ENCODE assay signal across 1 cellular context in genomic region chr6:20401403-20402180, GRCh38.
TF ChIP-seq lines count a peak whose summit lies in the region.

Gene E2F3 (plus strand): TSS chr6:20401879. CDS start chr6:20402233, 354 bp downstream.

TF ChIP-seq in WTC11, 78 proteins besides CTCF, POLR2A, EP300 and RAD21 (continued from another document):
- TF ChIP-seq ZNF532 (CRISPR knock-in tag; IDR thresholded peaks at IDR 0.05; ENCODE audit: borderline replicate concordance) (no peak), CREB1 (CRISPR knock-in tag; IDR thresholded peaks at IDR 0.05) (peak; percentile 80), USF1 (CRISPR knock-in tag; IDR thresholded peaks at IDR 0.05) (peak; percentile 75), ZBTB21 (CRISPR knock-in tag; IDR thresholded peaks at IDR 0.05; ENCODE audit: borderline replicate concordance) (no peak), CREM (CRISPR knock-in tag; IDR thresholded peaks at IDR 0.05) (peak; percentile 88), JUN (CRISPR knock-in tag; IDR thresholded peaks at IDR 0.05) (peak; percentile 71; the same call in 1 of the 2 replicates), MAX (CRISPR knock-in tag; IDR thresholded peaks at IDR 0.05) (peak; percentile 18; the same call in 1 of the 2 replicates), RELA (CRISPR knock-in tag; IDR thresholded peaks at IDR 0.05; ENCODE audit: borderline replicate concordance) (peak; percentile 82; the same call in 1 of the 2 replicates), ERG (CRISPR knock-in tag; IDR thresholded peaks at IDR 0.05) (no peak), USF2 (CRISPR knock-in tag; IDR thresholded peaks at IDR 0.05) (no peak), TEAD4 (CRISPR knock-in tag; IDR thresholded peaks at IDR 0.05) (0 out of 2 replicates have a peak, but pooled peaks have one; percentile 65), ZNF425 (CRISPR knock-in tag; conservative IDR thresholded peaks at IDR 0.05) (0 out of 2 replicates have a peak, but pooled peaks have one; percentile 44), AR (CRISPR knock-in tag; IDR thresholded peaks at IDR 0.05) (no peak), IRF1 (CRISPR knock-in tag; IDR thresholded peaks at IDR 0.05) (no peak), ZNF671 (CRISPR knock-in tag; IDR thresholded peaks at IDR 0.05) (no peak), E2F5 (CRISPR knock-in tag; IDR thresholded peaks at IDR 0.05) (peak; percentile 99), EMX1 (CRISPR knock-in tag; IDR thresholded peaks at IDR 0.05) (no peak), IRF2 (CRISPR knock-in tag; IDR thresholded peaks at IDR 0.05; ENCODE audit: borderline replicate concordance, low read depth) (0 out of 2 replicates have a peak, but pooled peaks have one; percentile 49), ELF4 (CRISPR knock-in tag; IDR thresholded peaks at IDR 0.05; ENCODE audit: low read depth) (peak; percentile 95), ZNF121 (CRISPR knock-in tag; IDR thresholded peaks at IDR 0.05) (no peak), TEAD1 (CRISPR knock-in tag; IDR thresholded peaks at IDR 0.05) (peak; percentile 95), ESRRA (CRISPR knock-in tag; IDR thresholded peaks at IDR 0.05; ENCODE audit: borderline replicate concordance) (no peak; the same call in 1 of the 2 replicates), CBFB (CRISPR knock-in tag; IDR thresholded peaks at IDR 0.05; ENCODE audit: low read depth) (no peak), ZNF219 (CRISPR knock-in tag; IDR thresholded peaks at IDR 0.05; ENCODE audit: borderline replicate concordance) (no peak), MLX (CRISPR knock-in tag; IDR thresholded peaks at IDR 0.05) (peak; percentile 36; the same call in 1 of the 2 replicates), ATF3 (CRISPR knock-in tag; conservative IDR thresholded peaks at IDR 0.05) (no peak), ZNF138 (CRISPR knock-in tag; conservative IDR thresholded peaks at IDR 0.05) (no peak), ZNF317 (CRISPR knock-in tag; IDR thresholded peaks at IDR 0.05; ENCODE audit: borderline replicate concordance, low read depth) (0 out of 2 replicates have a peak, but pooled peaks have one; percentile 31), PREB (CRISPR knock-in tag; IDR thresholded peaks at IDR 0.05; ENCODE audit: borderline replicate concordance) (0 out of 2 replicates have a peak, but pooled peaks have one; percentile 72), TCF7 (CRISPR knock-in tag; IDR thresholded peaks at IDR 0.05; ENCODE audit: low read depth) (peak; percentile 83; the same call in 1 of the 2 replicates), OVOL2 (CRISPR knock-in tag; IDR thresholded peaks at IDR 0.05; ENCODE audit: borderline replicate concordance) (no peak), HMGXB4 (CRISPR knock-in tag; IDR thresholded peaks at IDR 0.05) (peak; percentile 48), SMAD3 (CRISPR knock-in tag; IDR thresholded peaks at IDR 0.05; ENCODE audit: borderline replicate concordance) (peak; percentile 90; the same call in 1 of the 2 replicates), ATF1 (CRISPR knock-in tag; IDR thresholded peaks at IDR 0.05) (no peak), E2F4 (CRISPR knock-in tag; IDR thresholded peaks at IDR 0.05; ENCODE audit: borderline replicate concordance, low read depth) (peak; percentile 98), NFE2L1 (CRISPR knock-in tag; IDR thresholded peaks at IDR 0.05) (peak; percentile 95)
